ENCODE assay signal across 22 cellular contexts in the genomic region with DNA sequence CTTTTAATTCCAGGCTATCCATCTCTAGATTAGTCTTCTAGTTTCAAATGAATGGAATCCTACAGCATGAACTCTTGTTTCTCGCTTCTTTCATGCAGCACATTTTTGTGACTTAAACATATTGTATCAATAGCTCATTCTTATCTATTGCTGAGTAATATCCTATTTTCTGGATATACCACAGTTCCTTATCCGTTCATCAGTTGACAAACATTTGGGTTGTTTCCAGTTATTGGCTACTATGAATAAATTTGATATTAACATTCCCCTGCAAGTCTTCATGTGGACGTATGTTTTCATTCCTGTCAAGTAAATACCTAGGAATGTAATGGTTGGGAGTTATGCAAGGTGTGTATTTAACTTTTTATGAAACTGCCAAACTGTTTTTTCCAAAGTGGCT.
DNase-seq lines count a peak whose midpoint lies in the region; ATAC-seq, FAIRE-seq and TF ChIP-seq lines count a peak whose summit lies in the region.
"Had no signal": no experiment of that assay in that cellular context is flagged by ENCODE, and none has a peak within 500 bp of the region (broad histone marks: within the 10 kb centered on the region; RNA-seq: fewer than 3 reads in every experiment).

No MANE protein-coding gene starts in this region.

- H3K4me2 ChIP-seq in IMR-90 (ENCODE audit: low read depth, low read length) (no peak overlapping the region), endothelial cell of umbilical vein (ENCODE audit: insufficient read depth, low read length) (no peak overlapping the region)
- H3K4me2 ChIP-seq: GM23338 had no signal

- peak; percentile 36 for DNase-seq in ELR (ENCODE audit: low read depth)
- DNase-seq in IMR-90: no peak
- no peak for DNase-seq in endothelial cell of umbilical vein (ENCODE audit: low read depth, low spot score)
- DNase-seq in fibroblast of the aortic adventitia (ENCODE audit: low read depth): peak; percentile 72
- DNase-seq in transverse colon: no peak
- no peak for DNase-seq in mesenteric fat pad (ENCODE audit: low spot score)
- no peak for DNase-seq in SJCRH30
- no peak for DNase-seq in NCI-H446 (lab: John Stamatoyannopoulos, UW)
- DNase-seq: ACHN; BE2C; C1 segment of cervical spinal cord; CD4-positive, CD25-positive, alpha-beta regulatory T cell; CD8-positive, alpha-beta memory T cell; COR-L47; DMS 273 treated with DMSO at 0.1 percent for 48 hours; DMS53; DND-41 had no signal

- dilution Hi-C loops in IMR-90 (cut with HindIII; ENCODE audit: low sequenced_read_pairs, unreplicated experiment) (no loop called here), endothelial cell of umbilical vein (cut with MboI; ENCODE audit: extremely low pct_ligation_motif_present, low sequenced_read_pairs) (no loop called here)

- no peaks in the 10 kb centered on the region for H3K79me1 ChIP-seq in IMR-90 (ENCODE audit: low read depth in 1 of 2, low read length in 2 of 2)

- ATAC-seq in IMR-90 (ENCODE audit: low read depth): no peak
- ATAC-seq: GM23338 had no signal

- H3K36me3 ChIP-seq in IMR-90 (ENCODE audit: control insufficient read depth, insufficient read depth, low read length) (no peaks in the 10 kb centered on the region), endothelial cell of umbilical vein (ENCODE audit: control insufficient read depth in 2 of 2, extremely low read depth in 1 of 2, insufficient read depth in 2 of 2, low read length in 2 of 2) (no peaks in the 10 kb centered on the region), transverse colon (no peaks in the 10 kb centered on the region), SJCRH30 (no peaks in the 10 kb centered on the region)
- H3K36me3 ChIP-seq: BE2C had no signal

- peaks cover 11% of the 10 kb centered on the region for H3K4me1 ChIP-seq in IMR-90 (ENCODE audit: control insufficient read depth, insufficient read depth, low read length)
- no peaks in the 10 kb centered on the region for H3K4me1 ChIP-seq in endothelial cell of umbilical vein (ENCODE audit: control insufficient read depth, extremely low read depth, insufficient read depth, low read length)
- no peaks in the 10 kb centered on the region for H3K4me1 ChIP-seq in transverse colon
- H3K4me1 ChIP-seq in SJCRH30: no peaks in the 10 kb centered on the region
- H3K4me1 ChIP-seq: BE2C had no signal

- no peak overlapping the region for H2AK5ac ChIP-seq in IMR-90 (ENCODE audit: low read depth, low read length)

- CTCF ChIA-PET in IMR-90 (lab: Yijun Ruan, JAX): no interaction called here
- CTCF ChIA-PET in endothelial cell of umbilical vein (lab: Charles Lee): interaction anchor here (1.4 to 1.5 kb wide), 2 partner anchors 9 to 28 kb away, joined by 3 read pairs; no protein-coding TSS in a partner anchor

- intact Hi-C loops in IMR-90 (cut with micrococcal nuclease) (no loop called here), endothelial cell of umbilical vein (cut with micrococcal nuclease) (no loop called here), transverse colon (cut with DNase I; ENCODE audit: low total_unique reads) (no loop called here)

- peak overlapping the region; percentile 24; the same call in 1 of the 2 replicates for H2BK20ac ChIP-seq in IMR-90 (ENCODE audit: low read depth, low read length)

- no peak overlapping the region for H2BK15ac ChIP-seq in IMR-90 (ENCODE audit: low read depth, low read length)

- H3K9me1 ChIP-seq in IMR-90 (ENCODE audit: insufficient read depth, low read length): peaks cover 3% of the 10 kb centered on the region; the same call in 1 of the 2 replicates
- no peaks in the 10 kb centered on the region for H3K9me1 ChIP-seq in endothelial cell of umbilical vein (replicated peaks; ENCODE audit: control insufficient read depth, extremely low read depth, insufficient read depth, low read length)

- H4K20me1 ChIP-seq in IMR-90 (ENCODE audit: insufficient read depth, low read length) (no peaks in the 10 kb centered on the region), endothelial cell of umbilical vein (replicated peaks; ENCODE audit: control insufficient read depth, extremely low read depth, insufficient read depth, low read length) (no peaks in the 10 kb centered on the region)

- no peak for TF ChIP-seq CTCF in IMR-90 (conservative IDR thresholded peaks at IDR 0.05; ENCODE audit: low read depth, low read length)
- TF ChIP-seq CTCF in endothelial cell of umbilical vein (IDR thresholded peaks at IDR 0.05; ENCODE audit: extremely low read depth in 1 of 2, insufficient read depth in 1 of 2, low read depth in 1 of 2, low read length in 2 of 2): no peak
- TF ChIP-seq CTCF in fibroblast of the aortic adventitia (IDR thresholded peaks at IDR 0.05; ENCODE audit: insufficient read depth, low read length): no peak
- TF ChIP-seq CTCF in transverse colon (IDR thresholded peaks at IDR 0.05): no peak

- WGBS in IMR-90 (ENCODE audit: extremely low coverage in 2 of 2, insufficient read length in 1 of 2), 2 experiments: no CpG with 5 or more reads among the region's 3 CpGs
- 94 to 100% methylated on average over 3 of the region's 3 CpGs for WGBS in transverse colon (ENCODE audit: low coverage in 1 of 2), 2 donors

- H3K9ac ChIP-seq in IMR-90 (ENCODE audit: low read depth, low read length) (no peak overlapping the region), endothelial cell of umbilical vein (replicated peaks; ENCODE audit: extremely low read depth, insufficient read depth, low read length) (no peak overlapping the region)

- H2AK9ac ChIP-seq in IMR-90 (replicated peaks; ENCODE audit: low read depth, low read length, poor library complexity): no peak overlapping the region

- TF ChIP-seq RAD21 in IMR-90 (IDR thresholded peaks at IDR 0.05; ENCODE audit: low read length): no peak

- H3K79me2 ChIP-seq in endothelial cell of umbilical vein (ENCODE audit: control insufficient read depth, insufficient read depth, low read length): no peaks in the 10 kb centered on the region

- no TSS peak for BruUV-seq in IMR-90 (replicated peaks; lab: Mats Ljungman, UMichigan)
- BruUV-seq in endothelial cell of umbilical vein (replicated peaks; lab: Mats Ljungman, UMichigan): no TSS peak

- H3K9me3 ChIP-seq in IMR-90 (ENCODE audit: control insufficient read depth, insufficient read depth, low read length) (peaks cover 2% of the 10 kb centered on the region; the same call in 1 of the 2 replicates), endothelial cell of umbilical vein (replicated peaks; ENCODE audit: control insufficient read depth, insufficient read depth, low read length) (no peaks in the 10 kb centered on the region), transverse colon (peaks cover 0 to 13% of the 10 kb centered on the region in 2 donors), SJCRH30 (replicated peaks) (no peaks in the 10 kb centered on the region; the same call in 1 of the 2 replicates)
- H3K9me3 ChIP-seq: BE2C had no signal

- H3K14ac ChIP-seq in IMR-90 (replicated peaks; ENCODE audit: low read depth, low read length): no peak overlapping the region

- no peaks in the 10 kb centered on the region for H3K27me3 ChIP-seq in IMR-90 (ENCODE audit: control insufficient read depth, insufficient read depth, low read length)
- no peaks in the 10 kb centered on the region for H3K27me3 ChIP-seq in endothelial cell of umbilical vein (ENCODE audit: control insufficient read depth in 2 of 2, insufficient read depth in 2 of 2, low read length in 2 of 2)
- H3K27me3 ChIP-seq in transverse colon: no peaks in the 10 kb centered on the region
- no peaks in the 10 kb centered on the region for H3K27me3 ChIP-seq in SJCRH30
- H3K27me3 ChIP-seq: BE2C had no signal

- H3K23ac ChIP-seq in IMR-90 (ENCODE audit: low read depth, low read length): no peak overlapping the region; the same call in 1 of the 2 replicates

- H2BK5ac ChIP-seq in IMR-90 (ENCODE audit: low read depth, low read length, poor library complexity, severe bottlenecking): peak overlapping the region; percentile 96

- TF ChIP-seq POLR2A in IMR-90 (IDR thresholded peaks at IDR 0.05; ENCODE audit: low read depth, low read length) (no peak), endothelial cell of umbilical vein (IDR thresholded peaks at IDR 0.05; ENCODE audit: low read depth, low read length) (no peak), transverse colon (IDR thresholded peaks at IDR 0.05) (no peak)

- H4K8ac ChIP-seq in IMR-90 (ENCODE audit: low read depth in 2 of 2, low read length in 2 of 2): no peak overlapping the region

- H3K4me3 ChIP-seq in IMR-90 (ENCODE audit: insufficient read depth, low read depth, low read length) (no peak overlapping the region), endothelial cell of umbilical vein (replicated peaks in 1 of 3; ENCODE audit: insufficient read depth in 1 of 3, low read depth in 1 of 3, low read length in 3 of 3) (no peak overlapping the region), fibroblast of the aortic adventitia (ENCODE audit: low read depth, low read length) (no peak overlapping the region), transverse colon (no peak overlapping the region), SJCRH30 (no peak overlapping the region)
- H3K4me3 ChIP-seq: GM23338 had no signal

- no peak overlapping the region for H2BK120ac ChIP-seq in IMR-90 (ENCODE audit: low read depth, low read length)

- no peak overlapping the region for H3K27ac ChIP-seq in IMR-90 (ENCODE audit: insufficient read depth, low read length)
- H3K27ac ChIP-seq in endothelial cell of umbilical vein (ENCODE audit: insufficient read depth, low read depth, low read length): no peak overlapping the region
- no peak overlapping the region for H3K27ac ChIP-seq in transverse colon
- no peak overlapping the region for H3K27ac ChIP-seq in SJCRH30
- H3K27ac ChIP-seq: HL-60 had no signal

- H2AFZ ChIP-seq in IMR-90 (replicated peaks; ENCODE audit: low read length, poor library complexity) (no peak overlapping the region), endothelial cell of umbilical vein (ENCODE audit: low read depth, low read length) (no peak overlapping the region)
- H2AFZ ChIP-seq: GM23338 had no signal

- no peak overlapping the region for H3K56ac ChIP-seq in IMR-90 (ENCODE audit: extremely low read depth, insufficient read depth, low read length)

- TF ChIP-seq EP300 in transverse colon (IDR thresholded peaks at IDR 0.05; ENCODE audit: low read depth): no peak

- H3K4ac ChIP-seq in IMR-90 (ENCODE audit: low read depth, low read length): no peak overlapping the region

- POLR2A ChIA-PET in IMR-90 (lab: Charles Lee; ENCODE audit: unreplicated experiment) (no interaction called here), endothelial cell of umbilical vein (lab: Charles Lee) (no interaction called here)

- in situ Hi-C loops in IMR-90 (cut with MboI; ENCODE audit: low sequenced_read_pairs): no loop called here
- in situ Hi-C loops in transverse colon (cut with MboI; ENCODE audit: low pct_ligation_motif_present in 1 of 4, low pct_unique_long_range_greater_than_20kb in 1 of 4, low sequenced_read_pairs in 3 of 4): no loop called here

- FAIRE-seq in endothelial cell of umbilical vein (lab: Jason Lieb, UNC): no peak
- FAIRE-seq: G401.6, GM12891, H54 had no signal

- H3K18ac ChIP-seq in IMR-90 (ENCODE audit: low read depth, low read length): peak overlapping the region; percentile 11; the same call in 1 of the 2 replicates

- H4K5ac ChIP-seq in IMR-90 (ENCODE audit: low read depth, low read length): no peak overlapping the region

- no peak overlapping the region for H4K91ac ChIP-seq in IMR-90 (ENCODE audit: insufficient read depth, low read depth, low read length)

TF ChIP-seq in IMR-90, 13 proteins besides CTCF, POLR2A, EP300 and RAD21 (continues in another document):
- TF ChIP-seq RFX5 (IDR thresholded peaks at IDR 0.05; ENCODE audit: low read depth, low read length): no peak

Comparison
In these comparisons a context has a peak if more than half of its experiments do, and no peak if none do; other contexts are left out.
1. DNase-seq: peak in ELR (single experiment) and fibroblast of the aortic adventitia (single experiment); none in IMR-90 (single experiment), endothelial cell of umbilical vein (single experiment), transverse colon (single experiment), mesenteric fat pad (single experiment), SJCRH30 (0 of 2) and NCI-H446 (0 of 2).